ENCODE assay signal across 30 cellular contexts in genomic region chr1:191969287-191969686, GRCh38.
"Had no signal": no experiment of that assay in that cellular context is flagged by ENCODE, and none has a peak within 500 bp of the region (broad histone marks: within the 10 kb centered on the region; RNA-seq: fewer than 3 reads in every experiment).

No MANE protein-coding gene starts in this region.

- H3K4me3 Mint-ChIP-seq: activated CD8-positive, alpha-beta T cell treated with anti-CD3 and anti-CD28 coated beads for 36 hours; activated naive CD4-positive, alpha-beta T cell treated with anti-CD3 and anti-CD28 coated beads for 36 hours; activated naive CD4-positive, alpha-beta T cell treated with anti-CD3 and anti-CD28 coated beads, Interleukin-2, amount 50 U/mL, for 24 hours; activated naive CD8-positive, alpha-beta T cell treated with anti-CD3 and anti-CD28 coated beads for 36 hours; activated naive CD8-positive, alpha-beta T cell treated with anti-CD3 and anti-CD28 coated beads, Interleukin-2, amount 50 U/mL, for 24 hours; activated T-helper 1 cell treated with anti-CD3 and anti-CD28 coated beads, Interleukin-12 subunit alpha, Interleukin-12 subunit beta, Interleukin-2, Interleukin-4 antibody, amounts not matched to agents 30 ng/mL and 10 ng/mL and 1 ng/mL, durations not matched to agents 14 hours and 24 hours and 36 hours; effector memory CD8-positive, alpha-beta T cell had no signal

- H3K4me3 ChIP-seq: adrenal gland, body of pancreas, esophagus muscularis mucosa, gastrocnemius medialis, heart right ventricle had no signal

- H3K27ac Mint-ChIP-seq: activated CD8-positive, alpha-beta T cell treated with anti-CD3 and anti-CD28 coated beads for 36 hours; activated naive CD4-positive, alpha-beta T cell treated with anti-CD3 and anti-CD28 coated beads for 36 hours; activated naive CD4-positive, alpha-beta T cell treated with anti-CD3 and anti-CD28 coated beads, Interleukin-2, amount 50 U/mL, for 24 hours; activated naive CD8-positive, alpha-beta T cell treated with anti-CD3 and anti-CD28 coated beads for 36 hours; activated naive CD8-positive, alpha-beta T cell treated with anti-CD3 and anti-CD28 coated beads, Interleukin-2, amount 50 U/mL, for 24 hours; activated T-helper 1 cell treated with anti-CD3 and anti-CD28 coated beads, Interleukin-12 subunit alpha, Interleukin-12 subunit beta, Interleukin-2, Interleukin-4 antibody, amounts not matched to agents 30 ng/mL and 10 ng/mL and 1 ng/mL, durations not matched to agents 14 hours and 24 hours and 36 hours; activated T-helper 2 cell treated with anti-CD3 and anti-CD28 coated beads, Interferon-gamma antibody, Interleukin-2, Interleukin-4, amounts not matched to agents 10 μg/mL and 5 μg/mL and 100 μg/mL, durations not matched to agents 14 hours and 24 hours and 36 hours; effector memory CD8-positive, alpha-beta T cell had no signal

- FAIRE-seq: colon had no signal

- H3K27me3 ChIP-seq: adrenal gland, esophagus muscularis mucosa, foreskin keratinocyte, gastrocnemius medialis, heart right ventricle had no signal

- H3K36me3 Mint-ChIP-seq: activated naive CD4-positive, alpha-beta T cell treated with anti-CD3 and anti-CD28 coated beads, Interleukin-2, amount 50 U/mL, for 24 hours; activated naive CD8-positive, alpha-beta T cell treated with anti-CD3 and anti-CD28 coated beads for 36 hours had no signal

- H3K9me3 ChIP-seq: adrenal gland, body of pancreas, esophagus muscularis mucosa, gastrocnemius medialis had no signal

- H3K27me3 Mint-ChIP-seq: activated CD8-positive, alpha-beta T cell treated with anti-CD3 and anti-CD28 coated beads for 36 hours; activated naive CD4-positive, alpha-beta T cell treated with anti-CD3 and anti-CD28 coated beads, Interleukin-2, amount 50 U/mL, for 24 hours; activated naive CD8-positive, alpha-beta T cell treated with anti-CD3 and anti-CD28 coated beads for 36 hours; activated naive CD8-positive, alpha-beta T cell treated with anti-CD3 and anti-CD28 coated beads, Interleukin-2, amount 50 U/mL, for 24 hours; effector memory CD8-positive, alpha-beta T cell had no signal

- H3K4me1 ChIP-seq: adrenal gland, body of pancreas, esophagus muscularis mucosa, foreskin keratinocyte, gastrocnemius medialis had no signal

- DNase-seq: activated CD4-positive, alpha-beta T cell treated with anti-CD3 and anti-CD28 coated beads for 1 hour; activated CD4-positive, alpha-beta T cell treated with anti-CD3 and anti-CD28 coated beads for 4 hours; activated CD4-positive, alpha-beta T cell treated with anti-CD3 and anti-CD28 coated beads, Interleukin-2, amount 50 U/mL, for 1 hour; activated CD4-positive, alpha-beta T cell treated with anti-CD3 and anti-CD28 coated beads, Interleukin-2, amount 50 U/mL, for 48 hours; activated CD8-positive, alpha-beta memory T cell treated with anti-CD3 and anti-CD28 coated beads for 24 hours; activated CD8-positive, alpha-beta T cell treated with anti-CD3 and anti-CD28 coated beads for 36 hours; activated effector memory CD4-positive, alpha-beta T cell treated with anti-CD3 and anti-CD28 coated beads, Interleukin-2, amount 50 U/mL, for 16 hours; activated naive CD4-positive, alpha-beta T cell treated with anti-CD3 and anti-CD28 coated beads for 36 hours; activated naive CD8-positive, alpha-beta T cell treated with anti-CD3 and anti-CD28 coated beads for 36 hours; activated naive CD8-positive, alpha-beta T cell treated with anti-CD3 and anti-CD28 coated beads, Interleukin-2, amount 50 U/mL, for 24 hours; activated T-cell treated with anti-CD3 and anti-CD28 coated beads, Interleukin-2, amount 50 U/mL, for 48 hours; adrenal gland; amygdala; aorta; body of pancreas; caudate nucleus; cortex of kidney; dermis blood vessel endothelial cell; effector CD4-positive, alpha-beta T cell; effector memory CD8-positive, alpha-beta T cell; erythroblast; foreskin keratinocyte; gastrocnemius medialis; heart right ventricle; T-helper 2 cell had no signal

- H3K36me3 ChIP-seq: adrenal gland, esophagus muscularis mucosa, gastrocnemius medialis, heart right ventricle had no signal

- H3K9me3 Mint-ChIP-seq: activated CD8-positive, alpha-beta T cell treated with anti-CD3 and anti-CD28 coated beads for 36 hours; activated naive CD4-positive, alpha-beta T cell treated with anti-CD3 and anti-CD28 coated beads for 36 hours; activated naive CD4-positive, alpha-beta T cell treated with anti-CD3 and anti-CD28 coated beads, Interleukin-2, amount 50 U/mL, for 24 hours; activated T-helper 1 cell treated with anti-CD3 and anti-CD28 coated beads, Interleukin-12 subunit alpha, Interleukin-12 subunit beta, Interleukin-2, Interleukin-4 antibody, amounts not matched to agents 30 ng/mL and 10 ng/mL and 1 ng/mL, durations not matched to agents 14 hours and 24 hours and 36 hours had no signal

- H3K4me1 Mint-ChIP-seq: activated naive CD4-positive, alpha-beta T cell treated with anti-CD3 and anti-CD28 coated beads, Interleukin-2, amount 50 U/mL, for 24 hours; activated naive CD8-positive, alpha-beta T cell treated with anti-CD3 and anti-CD28 coated beads for 36 hours; activated naive CD8-positive, alpha-beta T cell treated with anti-CD3 and anti-CD28 coated beads, Interleukin-2, amount 50 U/mL, for 24 hours had no signal

- ATAC-seq: activated CD8-positive, alpha-beta T cell treated with anti-CD3 and anti-CD28 coated beads for 36 hours; activated naive CD8-positive, alpha-beta T cell treated with anti-CD3 and anti-CD28 coated beads, Interleukin-2, amount 50 U/mL, for 24 hours; body of pancreas; effector memory CD8-positive, alpha-beta T cell; foreskin keratinocyte; gastrocnemius medialis; heart right ventricle had no signal

- H3K27ac ChIP-seq: adrenal gland, body of pancreas, esophagus muscularis mucosa, foreskin keratinocyte, gastrocnemius medialis, heart right ventricle had no signal
